In genomic region chr20:17796096-17796563, GRCh38 we compare ENCODE assay signal across 11 cellular contexts.
DNase-seq lines count a peak whose midpoint lies in the region; ATAC-seq and TF ChIP-seq lines count a peak whose summit lies in the region.
"Had no signal": no experiment of that assay in that cellular context is flagged by ENCODE, and none has a peak within 500 bp of the region (broad histone marks: within the 10 kb centered on the region; RNA-seq: fewer than 3 reads in every experiment).

No MANE protein-coding gene starts in this region.

- DNase-seq in AG08395 (ENCODE audit: low spot score) (peak; percentile 82), RPMI7951 (ENCODE audit: low read depth) (peak; percentile 24), fibroblast of villous mesenchyme (ENCODE audit: low read depth) (peak; percentile 91), omental fat pad (ENCODE audit: low spot score) (no peak), NCI-H1105 (lab: John Stamatoyannopoulos, UW) (no peak), dorsolateral prefrontal cortex (no peak)
- DNase-seq: anterior cingulate cortex, NCI-H1417 treated with DMSO at 0.1 percent for 48 hours had no signal

- H3K4me3 ChIP-seq in fibroblast of villous mesenchyme (ENCODE audit: low read depth, low read length), result no peak overlapping the region
- no peak overlapping the region for H3K4me3 ChIP-seq in dorsolateral prefrontal cortex

- peak; percentile 95 for ATAC-seq in omental fat pad (ENCODE audit: low FRiP score)
- no peak for ATAC-seq in HG03378 (IDR thresholded peaks at IDR 0.05; ENCODE audit: unreplicated experiment)
- ATAC-seq in HG02852 (IDR thresholded peaks at IDR 0.05; ENCODE audit: unreplicated experiment), result no peak

- H3K27ac ChIP-seq in dorsolateral prefrontal cortex, result no peak overlapping the region
- H3K27ac ChIP-seq: epithelial cell of prostate had no signal

- H3K27me3 ChIP-seq in dorsolateral prefrontal cortex, result no peaks in the 10 kb centered on the region

- intact Hi-C loops in dorsolateral prefrontal cortex (cut with DNase I), result no loop called here

- TF ChIP-seq CTCF in fibroblast of villous mesenchyme (IDR thresholded peaks at IDR 0.05; ENCODE audit: insufficient read depth, low read depth, low read length) (no peak), omental fat pad (IDR thresholded peaks at IDR 0.05) (no peak), dorsolateral prefrontal cortex (IDR thresholded peaks at IDR 0.05 in 54 of 56, conservative IDR thresholded peaks at IDR 0.05 in 2 of 56; ENCODE audit: low read depth in 1 of 56, partially characterized antibody in 56 of 56) (no peak)

Comparison
In these comparisons a context has a peak if more than half of its experiments do, and no peak if none do; other contexts are left out.
1. DNase-seq: peak in AG08395 (single experiment), RPMI7951 (single experiment) and fibroblast of villous mesenchyme (single experiment); none in omental fat pad (single experiment), NCI-H1105 (single experiment) and dorsolateral prefrontal cortex (0 of 10).